Comparison of ENCODE assay signal across 1 cellular context in the genomic region with DNA sequence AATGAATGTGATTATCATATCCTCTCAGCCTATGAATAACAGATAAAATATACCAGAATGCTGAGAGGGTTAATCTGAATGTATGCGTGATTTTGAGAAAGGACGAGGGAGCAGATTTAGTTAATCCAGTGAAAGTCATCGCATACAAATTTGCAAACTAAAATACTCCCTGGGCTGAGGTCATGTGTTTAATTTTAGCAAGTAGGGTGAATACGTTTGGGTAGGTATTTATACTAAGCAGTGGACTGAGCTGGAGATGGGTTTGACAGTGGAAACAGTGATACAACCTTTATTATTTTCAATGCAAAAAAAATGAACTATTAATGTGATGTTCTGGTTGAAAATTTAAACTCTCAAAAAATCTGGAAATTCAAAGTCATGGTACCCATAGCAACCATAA.
TF ChIP-seq lines count a peak whose summit lies in the region.

No MANE protein-coding gene starts in this region.

TF ChIP-seq in SK-N-SH treated with all-trans-retinoic acid at 6 μM for 48 hours, 23 proteins besides CTCF, POLR2A, EP300 and RAD21 (continued from another document):
- TF ChIP-seq, protein P1, sequence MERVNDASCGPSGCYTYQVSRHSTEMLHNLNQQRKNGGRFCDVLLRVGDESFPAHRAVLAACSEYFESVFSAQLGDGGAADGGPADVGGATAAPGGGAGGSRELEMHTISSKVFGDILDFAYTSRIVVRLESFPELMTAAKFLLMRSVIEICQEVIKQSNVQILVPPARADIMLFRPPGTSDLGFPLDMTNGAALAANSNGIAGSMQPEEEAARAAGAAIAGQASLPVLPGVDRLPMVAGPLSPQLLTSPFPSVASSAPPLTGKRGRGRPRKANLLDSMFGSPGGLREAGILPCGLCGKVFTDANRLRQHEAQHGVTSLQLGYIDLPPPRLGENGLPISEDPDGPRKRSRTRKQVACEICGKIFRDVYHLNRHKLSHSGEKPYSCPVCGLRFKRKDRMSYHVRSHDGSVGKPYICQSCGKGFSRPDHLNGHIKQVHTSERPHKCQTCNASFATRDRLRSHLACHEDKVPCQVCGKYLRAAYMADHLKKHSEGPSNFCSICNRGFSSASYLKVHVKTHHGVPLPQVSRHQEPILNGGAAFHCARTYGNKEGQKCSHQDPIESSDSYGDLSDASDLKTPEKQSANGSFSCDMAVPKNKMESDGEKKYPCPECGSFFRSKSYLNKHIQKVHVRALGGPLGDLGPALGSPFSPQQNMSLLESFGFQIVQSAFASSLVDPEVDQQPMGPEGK (CRISPR knock-in tag; IDR thresholded peaks at IDR 0.05; ENCODE audit: borderline replicate concordance): no peak
- TF ChIP-seq, protein P2, sequence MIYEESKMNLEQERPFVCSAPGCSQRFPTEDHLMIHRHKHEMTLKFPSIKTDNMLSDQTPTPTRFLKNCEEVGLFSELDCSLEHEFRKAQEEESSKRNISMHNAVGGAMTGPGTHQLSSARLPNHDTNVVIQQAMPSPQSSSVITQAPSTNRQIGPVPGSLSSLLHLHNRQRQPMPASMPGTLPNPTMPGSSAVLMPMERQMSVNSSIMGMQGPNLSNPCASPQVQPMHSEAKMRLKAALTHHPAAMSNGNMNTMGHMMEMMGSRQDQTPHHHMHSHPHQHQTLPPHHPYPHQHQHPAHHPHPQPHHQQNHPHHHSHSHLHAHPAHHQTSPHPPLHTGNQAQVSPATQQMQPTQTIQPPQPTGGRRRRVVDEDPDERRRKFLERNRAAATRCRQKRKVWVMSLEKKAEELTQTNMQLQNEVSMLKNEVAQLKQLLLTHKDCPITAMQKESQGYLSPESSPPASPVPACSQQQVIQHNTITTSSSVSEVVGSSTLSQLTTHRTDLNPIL (CRISPR knock-in tag; IDR thresholded peaks at IDR 0.05; ENCODE audit: low read depth): no peak
- TF ChIP-seq BACH2 (CRISPR knock-in tag; IDR thresholded peaks at IDR 0.05; ENCODE audit: borderline replicate concordance): no peak
